1 cellular context compared by ENCODE assay signal in the genomic region with DNA sequence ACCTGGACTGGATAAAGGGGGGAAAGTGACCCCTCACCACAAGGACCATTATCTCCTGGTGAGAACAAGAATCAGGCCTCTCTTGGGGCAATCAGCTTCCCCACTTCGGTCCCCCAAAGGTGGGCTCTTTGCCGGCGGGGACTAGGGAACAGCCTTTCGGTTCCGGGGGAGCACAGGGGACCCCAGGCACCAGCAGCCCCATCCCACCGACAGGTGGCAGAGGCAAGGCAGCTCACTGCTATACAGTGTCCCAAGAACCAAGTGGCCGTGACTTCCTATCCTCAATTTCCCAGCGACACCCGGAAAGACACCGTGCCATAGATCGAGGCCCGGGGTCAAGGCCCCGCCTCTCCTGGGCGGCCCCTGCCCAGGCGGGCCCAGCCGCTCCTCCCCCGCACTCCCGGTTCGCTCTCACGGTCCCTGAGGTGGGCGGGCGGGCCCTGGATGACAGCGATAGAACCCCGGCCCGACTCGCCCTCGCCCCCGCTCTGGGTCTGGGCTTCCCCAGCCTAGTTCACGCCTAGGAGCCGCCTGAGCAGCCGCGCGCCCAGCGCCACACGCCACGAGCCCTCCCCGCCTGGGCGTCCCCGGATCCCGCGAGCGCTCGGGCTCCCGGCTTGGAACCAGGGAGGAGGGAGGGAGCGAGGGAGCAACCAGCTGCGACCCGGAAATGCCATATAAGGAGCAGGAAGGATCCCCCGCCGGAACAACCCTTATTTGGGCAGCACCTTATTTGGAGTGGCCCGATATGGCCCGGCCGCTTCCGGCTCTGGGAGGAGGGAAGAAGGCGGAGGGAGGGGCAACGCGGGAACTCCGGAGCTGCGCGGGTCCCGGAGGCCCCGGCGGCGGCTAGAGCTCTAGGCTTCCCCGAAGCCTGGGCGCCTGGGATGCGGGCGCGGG.
TF ChIP-seq lines count a peak whose summit lies in the region.

No MANE protein-coding gene starts in this region.

TF ChIP-seq in SK-N-SH treated with all-trans-retinoic acid at 6 μM for 48 hours, 23 proteins besides CTCF, POLR2A, EP300 and RAD21 (continued from another document):
- TF ChIP-seq, protein P1, sequence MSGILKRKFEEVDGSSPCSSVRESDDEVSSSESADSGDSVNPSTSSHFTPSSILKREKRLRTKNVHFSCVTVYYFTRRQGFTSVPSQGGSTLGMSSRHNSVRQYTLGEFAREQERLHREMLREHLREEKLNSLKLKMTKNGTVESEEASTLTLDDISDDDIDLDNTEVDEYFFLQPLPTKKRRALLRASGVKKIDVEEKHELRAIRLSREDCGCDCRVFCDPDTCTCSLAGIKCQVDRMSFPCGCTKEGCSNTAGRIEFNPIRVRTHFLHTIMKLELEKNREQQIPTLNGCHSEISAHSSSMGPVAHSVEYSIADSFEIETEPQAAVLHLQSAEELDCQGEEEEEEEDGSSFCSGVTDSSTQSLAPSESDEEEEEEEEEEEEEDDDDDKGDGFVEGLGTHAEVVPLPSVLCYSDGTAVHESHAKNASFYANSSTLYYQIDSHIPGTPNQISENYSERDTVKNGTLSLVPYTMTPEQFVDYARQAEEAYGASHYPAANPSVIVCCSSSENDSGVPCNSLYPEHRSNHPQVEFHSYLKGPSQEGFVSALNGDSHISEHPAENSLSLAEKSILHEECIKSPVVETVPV (CRISPR knock-in tag; IDR thresholded peaks at IDR 0.05): peak; percentile 69; the same call in 1 of the 2 replicates
- no peak for TF ChIP-seq BACH2 (CRISPR knock-in tag; IDR thresholded peaks at IDR 0.05; ENCODE audit: borderline replicate concordance)
- no peak for TF ChIP-seq ZC3H10 (CRISPR knock-in tag; IDR thresholded peaks at IDR 0.05)
- no peak for TF ChIP-seq ZNF565 (CRISPR knock-in tag; conservative IDR thresholded peaks at IDR 0.05; ENCODE audit: low read depth)
- no peak for TF ChIP-seq ZFP3 (CRISPR knock-in tag; IDR thresholded peaks at IDR 0.05)
- no peak for TF ChIP-seq TOX (CRISPR knock-in tag; IDR thresholded peaks at IDR 0.05; ENCODE audit: borderline replicate concordance)
- no peak for TF ChIP-seq ZNF70 (CRISPR knock-in tag; IDR thresholded peaks at IDR 0.05)
- TF ChIP-seq SNAI2 (CRISPR knock-in tag; IDR thresholded peaks at IDR 0.05): 0 out of 2 replicates have a peak, but pooled peaks have one; percentile 15
- TF ChIP-seq OSR1 (CRISPR knock-in tag; IDR thresholded peaks at IDR 0.05): no peak
- TF ChIP-seq ESRRG (CRISPR knock-in tag; IDR thresholded peaks at IDR 0.05): no peak
